In the genomic region with DNA sequence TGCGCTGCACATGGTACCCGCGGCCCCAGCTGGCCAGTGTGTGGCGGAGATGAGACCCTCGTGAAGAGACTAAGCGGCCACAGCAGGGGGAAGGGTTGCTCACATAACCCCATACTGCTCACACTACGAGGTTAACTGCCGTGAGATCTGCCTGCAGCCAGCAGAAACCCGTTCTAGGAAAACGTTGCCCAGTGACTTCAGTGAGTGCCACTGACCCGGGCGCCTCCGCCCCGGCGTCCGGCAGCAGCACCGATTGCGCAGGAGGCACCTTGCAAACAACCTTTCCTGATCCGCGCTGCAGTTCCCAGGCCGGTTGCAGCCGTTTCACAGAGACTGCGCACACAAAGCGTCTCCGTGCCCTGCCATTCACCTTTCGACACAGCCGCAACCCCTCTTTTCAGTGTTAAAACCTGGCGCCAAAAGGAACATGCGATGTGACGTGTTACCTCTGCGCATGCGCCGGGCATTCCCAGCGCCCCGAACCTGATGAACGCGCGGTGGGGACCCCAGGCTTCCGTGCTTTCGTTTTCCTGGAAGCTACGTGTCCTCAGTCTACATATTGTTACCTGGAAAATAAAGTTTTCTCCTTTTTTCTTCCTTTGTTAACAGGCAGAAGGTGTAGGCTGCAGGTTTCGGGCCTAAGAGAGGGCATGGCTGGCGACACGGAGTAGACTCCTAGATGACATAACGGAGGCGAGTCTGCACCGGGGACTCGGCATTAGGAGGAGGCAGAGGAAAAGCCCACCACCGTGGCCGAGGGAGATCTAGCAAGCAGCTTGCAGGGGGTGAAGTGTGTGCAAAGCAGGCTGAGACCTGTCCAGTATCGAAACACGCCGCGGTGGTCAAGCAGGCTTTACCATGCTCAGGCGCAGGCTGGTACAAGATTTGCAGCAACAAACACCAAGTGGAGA, we compare ENCODE assay signal across 1 cellular context.
TF ChIP-seq lines count a peak whose summit lies in the region.

No MANE protein-coding gene starts in this region.

TF ChIP-seq in HepG2, 621 proteins besides CTCF, POLR2A, EP300 and RAD21 (continued from another document and continues in another):
- TF ChIP-seq, protein P1, sequence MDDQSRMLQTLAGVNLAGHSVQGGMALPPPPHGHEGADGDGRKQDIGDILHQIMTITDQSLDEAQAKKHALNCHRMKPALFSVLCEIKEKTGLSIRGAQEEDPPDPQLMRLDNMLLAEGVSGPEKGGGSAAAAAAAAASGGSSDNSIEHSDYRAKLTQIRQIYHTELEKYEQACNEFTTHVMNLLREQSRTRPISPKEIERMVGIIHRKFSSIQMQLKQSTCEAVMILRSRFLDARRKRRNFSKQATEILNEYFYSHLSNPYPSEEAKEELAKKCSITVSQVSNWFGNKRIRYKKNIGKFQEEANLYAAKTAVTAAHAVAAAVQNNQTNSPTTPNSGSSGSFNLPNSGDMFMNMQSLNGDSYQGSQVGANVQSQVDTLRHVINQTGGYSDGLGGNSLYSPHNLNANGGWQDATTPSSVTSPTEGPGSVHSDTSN (CRISPR knock-in tag; IDR thresholded peaks at IDR 0.05; ENCODE audit: borderline replicate concordance): 0 out of 2 replicates have a peak, but pooled peaks have one; percentile 42
- TF ChIP-seq ETV5 (CRISPR knock-in tag; IDR thresholded peaks at IDR 0.05; ENCODE audit: borderline replicate concordance) (no peak), SOX6 (IDR thresholded peaks at IDR 0.05) (no peak), SOX6 (CRISPR knock-in tag; IDR thresholded peaks at IDR 0.05) (peak; percentile 30; the same call in 1 of the 2 replicates), NPAS2 (CRISPR knock-in tag; IDR thresholded peaks at IDR 0.05; ENCODE audit: borderline replicate concordance) (no peak), AFF4 (CRISPR knock-in tag; IDR thresholded peaks at IDR 0.05) (no peak), ZZZ3 (CRISPR knock-in tag; IDR thresholded peaks at IDR 0.05; ENCODE audit: borderline replicate concordance) (peak; percentile 60; the same call in 1 of the 2 replicates), JDP2 (CRISPR knock-in tag; IDR thresholded peaks at IDR 0.05; ENCODE audit: borderline replicate concordance) (no peak), RARA (CRISPR knock-in tag; IDR thresholded peaks at IDR 0.05) (peak; percentile 86), ZNF143 (CRISPR knock-in tag; IDR thresholded peaks at IDR 0.05) (peak; percentile 23; the same call in 1 of the 2 replicates), GTF2F1 (IDR thresholded peaks at IDR 0.05; ENCODE audit: low read length) (no peak), ZNF569 (CRISPR knock-in tag; IDR thresholded peaks at IDR 0.05; ENCODE audit: borderline replicate concordance) (no peak), REXO4 (CRISPR knock-in tag; IDR thresholded peaks at IDR 0.05; ENCODE audit: borderline replicate concordance) (no peak), PCBP2 (optimal IDR thresholded peaks at IDR 0.05; ENCODE audit: low read depth, low read length, poor library complexity, severe bottlenecking) (no peak), MED13 (CRISPR knock-in tag; IDR thresholded peaks at IDR 0.05) (0 out of 2 replicates have a peak, but pooled peaks have one; percentile 41), NCOA5 (CRISPR knock-in tag; IDR thresholded peaks at IDR 0.05) (no peak), SSRP1 (CRISPR knock-in tag; IDR thresholded peaks at IDR 0.05) (no peak), ZNF674 (CRISPR knock-in tag; IDR thresholded peaks at IDR 0.05; ENCODE audit: low read depth) (no peak), SNAPC2 (CRISPR knock-in tag; IDR thresholded peaks at IDR 0.05) (no peak), RBFOX2 (IDR thresholded peaks at IDR 0.05; ENCODE audit: low read depth, low read length) (peak; percentile 70), FOXK1 (CRISPR knock-in tag; IDR thresholded peaks at IDR 0.05; ENCODE audit: borderline replicate concordance, low read depth) (no peak; the same call in 1 of the 2 replicates), AGO1 (IDR thresholded peaks at IDR 0.05; ENCODE audit: low read depth, low read length, poor library complexity, severe bottlenecking) (peak; percentile 54), ZNF841 (CRISPR knock-in tag; IDR thresholded peaks at IDR 0.05; ENCODE audit: borderline replicate concordance) (no peak), ZNF709 (CRISPR knock-in tag; IDR thresholded peaks at IDR 0.05) (no peak; the same call in 1 of the 2 replicates), NR2F1 (CRISPR knock-in tag; IDR thresholded peaks at IDR 0.05) (no peak), ZNF44 (CRISPR knock-in tag; IDR thresholded peaks at IDR 0.05) (no peak), SAP130 (CRISPR knock-in tag; IDR thresholded peaks at IDR 0.05; ENCODE audit: low read depth) (peak; percentile 96), ZNF329 (CRISPR knock-in tag; IDR thresholded peaks at IDR 0.05; ENCODE audit: low read depth) (peak; percentile 41; the same call in 1 of the 2 replicates), POLR2AphosphoS2 (IDR thresholded peaks at IDR 0.05; ENCODE audit: low read depth, low read length) (no peak), ZNF484 (CRISPR knock-in tag; IDR thresholded peaks at IDR 0.05; ENCODE audit: borderline replicate concordance, low read depth) (no peak), ZNF724P (CRISPR knock-in tag; IDR thresholded peaks at IDR 0.05; ENCODE audit: borderline replicate concordance) (no peak), ZFP41 (CRISPR knock-in tag; IDR thresholded peaks at IDR 0.05; ENCODE audit: borderline replicate concordance) (no peak; the same call in 1 of the 2 replicates), THAP8 (CRISPR knock-in tag; IDR thresholded peaks at IDR 0.05; ENCODE audit: borderline replicate concordance) (no peak), TCF7 (IDR thresholded peaks at IDR 0.05; ENCODE audit: low read depth) (no peak), ZNF549 (CRISPR knock-in tag; IDR thresholded peaks at IDR 0.05) (no peak), BCL6 (CRISPR knock-in tag; IDR thresholded peaks at IDR 0.05) (no peak), MYC (CRISPR knock-in tag; IDR thresholded peaks at IDR 0.05; ENCODE audit: borderline replicate concordance) (peak; percentile 79; the same call in 1 of the 2 replicates), TOE1 (CRISPR knock-in tag; IDR thresholded peaks at IDR 0.05) (no peak), ZNF274 (CRISPR knock-in tag; IDR thresholded peaks at IDR 0.05) (peak; percentile 15; the same call in 1 of the 2 replicates), SRF (IDR thresholded peaks at IDR 0.05; ENCODE audit: low read depth, low read length) (no peak)
- TF ChIP-seq, protein P2, sequence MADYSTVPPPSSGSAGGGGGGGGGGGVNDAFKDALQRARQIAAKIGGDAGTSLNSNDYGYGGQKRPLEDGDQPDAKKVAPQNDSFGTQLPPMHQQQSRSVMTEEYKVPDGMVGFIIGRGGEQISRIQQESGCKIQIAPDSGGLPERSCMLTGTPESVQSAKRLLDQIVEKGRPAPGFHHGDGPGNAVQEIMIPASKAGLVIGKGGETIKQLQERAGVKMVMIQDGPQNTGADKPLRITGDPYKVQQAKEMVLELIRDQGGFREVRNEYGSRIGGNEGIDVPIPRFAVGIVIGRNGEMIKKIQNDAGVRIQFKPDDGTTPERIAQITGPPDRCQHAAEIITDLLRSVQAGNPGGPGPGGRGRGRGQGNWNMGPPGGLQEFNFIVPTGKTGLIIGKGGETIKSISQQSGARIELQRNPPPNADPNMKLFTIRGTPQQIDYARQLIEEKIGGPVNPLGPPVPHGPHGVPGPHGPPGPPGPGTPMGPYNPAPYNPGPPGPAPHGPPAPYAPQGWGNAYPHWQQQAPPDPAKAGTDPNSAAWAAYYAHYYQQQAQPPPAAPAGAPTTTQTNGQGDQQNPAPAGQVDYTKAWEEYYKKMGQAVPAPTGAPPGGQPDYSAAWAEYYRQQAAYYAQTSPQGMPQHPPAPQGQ (CRISPR knock-in tag; IDR thresholded peaks at IDR 0.05; ENCODE audit: borderline replicate concordance): no peak
- TF ChIP-seq, protein P3, sequence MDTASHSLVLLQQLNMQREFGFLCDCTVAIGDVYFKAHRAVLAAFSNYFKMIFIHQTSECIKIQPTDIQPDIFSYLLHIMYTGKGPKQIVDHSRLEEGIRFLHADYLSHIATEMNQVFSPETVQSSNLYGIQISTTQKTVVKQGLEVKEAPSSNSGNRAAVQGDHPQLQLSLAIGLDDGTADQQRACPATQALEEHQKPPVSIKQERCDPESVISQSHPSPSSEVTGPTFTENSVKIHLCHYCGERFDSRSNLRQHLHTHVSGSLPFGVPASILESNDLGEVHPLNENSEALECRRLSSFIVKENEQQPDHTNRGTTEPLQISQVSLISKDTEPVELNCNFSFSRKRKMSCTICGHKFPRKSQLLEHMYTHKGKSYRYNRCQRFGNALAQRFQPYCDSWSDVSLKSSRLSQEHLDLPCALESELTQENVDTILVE (CRISPR knock-in tag; IDR thresholded peaks at IDR 0.05): no peak; the same call in 1 of the 2 replicates
- TF ChIP-seq, protein P4, sequence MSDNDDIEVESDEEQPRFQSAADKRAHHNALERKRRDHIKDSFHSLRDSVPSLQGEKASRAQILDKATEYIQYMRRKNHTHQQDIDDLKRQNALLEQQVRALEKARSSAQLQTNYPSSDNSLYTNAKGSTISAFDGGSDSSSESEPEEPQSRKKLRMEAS (IDR thresholded peaks at IDR 0.05): peak; percentile 79
- TF ChIP-seq, protein P5, sequence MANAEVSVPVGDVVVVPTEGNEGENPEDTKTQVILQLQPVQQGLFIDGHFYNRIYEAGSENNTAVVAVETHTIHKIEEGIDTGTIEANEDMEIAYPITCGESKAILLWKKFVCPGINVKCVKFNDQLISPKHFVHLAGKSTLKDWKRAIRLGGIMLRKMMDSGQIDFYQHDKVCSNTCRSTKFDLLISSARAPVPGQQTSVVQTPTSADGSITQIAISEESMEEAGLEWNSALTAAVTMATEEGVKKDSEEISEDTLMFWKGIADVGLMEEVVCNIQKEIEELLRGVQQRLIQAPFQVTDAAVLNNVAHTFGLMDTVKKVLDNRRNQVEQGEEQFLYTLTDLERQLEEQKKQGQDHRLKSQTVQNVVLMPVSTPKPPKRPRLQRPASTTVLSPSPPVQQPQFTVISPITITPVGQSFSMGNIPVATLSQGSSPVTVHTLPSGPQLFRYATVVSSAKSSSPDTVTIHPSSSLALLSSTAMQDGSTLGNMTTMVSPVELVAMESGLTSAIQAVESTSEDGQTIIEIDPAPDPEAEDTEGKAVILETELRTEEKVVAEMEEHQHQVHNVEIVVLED (CRISPR knock-in tag; IDR thresholded peaks at IDR 0.05; ENCODE audit: borderline replicate concordance): peak; percentile 65
- TF ChIP-seq, protein P6, sequence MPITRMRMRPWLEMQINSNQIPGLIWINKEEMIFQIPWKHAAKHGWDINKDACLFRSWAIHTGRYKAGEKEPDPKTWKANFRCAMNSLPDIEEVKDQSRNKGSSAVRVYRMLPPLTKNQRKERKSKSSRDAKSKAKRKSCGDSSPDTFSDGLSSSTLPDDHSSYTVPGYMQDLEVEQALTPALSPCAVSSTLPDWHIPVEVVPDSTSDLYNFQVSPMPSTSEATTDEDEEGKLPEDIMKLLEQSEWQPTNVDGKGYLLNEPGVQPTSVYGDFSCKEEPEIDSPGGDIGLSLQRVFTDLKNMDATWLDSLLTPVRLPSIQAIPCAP (CRISPR knock-in tag; IDR thresholded peaks at IDR 0.05; ENCODE audit: low read depth): no peak
- TF ChIP-seq, protein P7, sequence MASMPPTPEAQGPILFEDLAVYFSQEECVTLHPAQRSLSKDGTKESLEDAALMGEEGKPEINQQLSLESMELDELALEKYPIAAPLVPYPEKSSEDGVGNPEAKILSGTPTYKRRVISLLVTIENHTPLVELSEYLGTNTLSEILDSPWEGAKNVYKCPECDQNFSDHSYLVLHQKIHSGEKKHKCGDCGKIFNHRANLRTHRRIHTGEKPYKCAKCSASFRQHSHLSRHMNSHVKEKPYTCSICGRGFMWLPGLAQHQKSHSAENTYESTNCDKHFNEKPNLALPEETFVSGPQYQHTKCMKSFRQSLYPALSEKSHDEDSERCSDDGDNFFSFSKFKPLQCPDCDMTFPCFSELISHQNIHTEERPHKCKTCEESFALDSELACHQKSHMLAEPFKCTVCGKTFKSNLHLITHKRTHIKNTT (CRISPR knock-in tag; IDR thresholded peaks at IDR 0.05): no peak
- TF ChIP-seq, protein P8, sequence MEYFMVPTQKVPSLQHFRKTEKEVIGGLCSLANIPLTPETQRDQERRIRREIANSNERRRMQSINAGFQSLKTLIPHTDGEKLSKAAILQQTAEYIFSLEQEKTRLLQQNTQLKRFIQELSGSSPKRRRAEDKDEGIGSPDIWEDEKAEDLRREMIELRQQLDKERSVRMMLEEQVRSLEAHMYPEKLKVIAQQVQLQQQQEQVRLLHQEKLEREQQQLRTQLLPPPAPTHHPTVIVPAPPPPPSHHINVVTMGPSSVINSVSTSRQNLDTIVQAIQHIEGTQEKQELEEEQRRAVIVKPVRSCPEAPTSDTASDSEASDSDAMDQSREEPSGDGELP (IDR thresholded peaks at IDR 0.05; ENCODE audit: borderline replicate concordance, low read depth): peak; percentile 23; the same call in 1 of the 2 replicates
